Comparison of ENCODE assay signal across 8 cellular contexts in genomic region chr11:61161190-61162091, GRCh38. TPM values are rescaled to one million over a fixed set of nuclear protein-coding genes. Genes with fewer than 3 reads are reported as not detected.
A peak's percentile ranks its signal among the peaks of the same experiment; 100 is the strongest.
DNase-seq lines count a peak whose midpoint lies in the region; ATAC-seq lines count a peak whose summit lies in the region.

Gene VPS37C, minus strand, starts transcription at chr11:61161426. Its CDS starts 22,597 bp downstream, at chr11:61138829.

- ATAC-seq in GM19351 (IDR thresholded peaks at IDR 0.05; ENCODE audit: unreplicated experiment) (peak; percentile 62), HG03469 (IDR thresholded peaks at IDR 0.05; ENCODE audit: unreplicated experiment) (peak; percentile 51), left lobe of liver (peak; percentile 94)

- DNase-seq in C1 segment of cervical spinal cord (lab: John Stamatoyannopoulos, UW) (peak; percentile 48 to 98 (median 88)), NCI-H69 (lab: John Stamatoyannopoulos, UW) (peak; percentile 97), cortex of kidney (lab: John Stamatoyannopoulos, UW) (peak; percentile 72), left lobe of liver (ENCODE audit: low spot score) (peak; percentile 91)
- peak; percentile 90 for DNase-seq in activated CD4-positive, alpha-beta T cell treated with anti-CD3 and anti-CD28 coated beads, Interleukin-2, amount 50 U/mL, for 1 hour
- peak; percentile 93 to 95 for DNase-seq in stimulated activated CD4-positive, alpha-beta T cell treated with anti-CD3 and anti-CD28 coated beads, Interleukin-2, amount 100 ng/mL, for 24 hours

RNA-seq across cellular contexts. Expression of gene VPS37C, which starts in this region (rescaled TPM):
- total RNA-seq in left lobe of liver, result 5.9 TPM

Comparison
In these comparisons a context has a peak if more than half of its experiments do, and no peak if none do; other contexts are left out.
1. Peak in every context shown above with its lines: DNase-seq and ATAC-seq.